Comparison of ENCODE assay signal across 12 cellular contexts in the genomic region with DNA sequence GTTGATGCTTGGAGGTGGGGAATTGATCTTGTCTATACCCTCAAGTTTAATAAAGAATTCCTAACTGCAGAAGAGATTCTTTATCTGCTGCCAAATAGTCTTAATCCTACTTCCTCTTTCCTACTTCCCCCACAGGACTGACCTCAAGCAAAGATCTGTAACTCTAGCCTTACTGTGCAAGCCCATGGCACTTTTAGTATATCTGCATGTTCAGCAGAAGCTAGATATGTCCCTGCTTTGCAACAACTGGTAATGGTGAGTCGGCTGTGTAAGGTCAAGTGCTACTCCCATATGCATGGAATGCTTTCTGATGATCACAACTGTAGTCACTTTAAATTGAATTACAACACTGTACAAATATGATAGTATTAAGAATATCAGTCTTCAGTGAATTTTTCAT. TPM values are rescaled to one million over a fixed set of nuclear protein-coding genes. Genes with fewer than 3 reads are reported as not detected.
DNase-seq lines count a peak whose midpoint lies in the region; ATAC-seq and TF ChIP-seq lines count a peak whose summit lies in the region.
"Had no signal": no experiment of that assay in that cellular context is flagged by ENCODE, and none has a peak within 500 bp of the region (broad histone marks: within the 10 kb centered on the region; RNA-seq: fewer than 3 reads in every experiment).

No MANE protein-coding gene starts in this region.

- no peak overlapping the region for H3K27ac Mint-ChIP-seq in activated B cell treated with CpG ODN at 0.5 μM for 24 hours
- H3K27ac Mint-ChIP-seq: activated CD4-positive, alpha-beta memory T cell treated with anti-CD3 and anti-CD28 coated beads for 36 hours had no signal

- WGBS in lung, 2 donors = 19 to 55% methylated on average over 1 of the region's 1 CpG

- no peak overlapping the region for H3K4me3 Mint-ChIP-seq in activated B cell treated with CpG ODN at 0.5 μM for 24 hours
- H3K4me3 Mint-ChIP-seq: activated CD4-positive, alpha-beta memory T cell treated with anti-CD3 and anti-CD28 coated beads for 36 hours had no signal

- peak; percentile 50 for ATAC-seq in activated B cell treated with CpG ODN at 0.5 μM for 24 hours (ENCODE audit: low read depth)
- peak; percentile 79 for ATAC-seq in lung (ENCODE audit: insufficient read depth, low FRiP score)
- ATAC-seq in GM19397 (IDR thresholded peaks at IDR 0.05; ENCODE audit: unreplicated experiment) = no peak
- no peak for ATAC-seq in GM18909 (IDR thresholded peaks at IDR 0.05; ENCODE audit: poor library complexity, unreplicated experiment)

- peaks cover 4% of the 10 kb centered on the region for H3K4me1 Mint-ChIP-seq in activated B cell treated with CpG ODN at 0.5 μM for 24 hours

- no peaks in the 10 kb centered on the region for H3F3A ChIP-seq in MM.1S (ENCODE audit: insufficient read depth, low read length)

- intact Hi-C loops in activated B cell treated with CpG ODN at 0.5 μM for 24 hours (cut with micrococcal nuclease) = no loop called here

- H3K4me2 ChIP-seq in Karpas-422 (ENCODE audit: low read depth, low read length, poor library complexity, severe bottlenecking) (peak overlapping the region; percentile 32), MM.1S (ENCODE audit: low read depth, low read length) (no peak overlapping the region)

- H3K27me3 ChIP-seq in Karpas-422 (ENCODE audit: low read length) (no peaks in the 10 kb centered on the region), lung (ENCODE audit: control insufficient read depth, insufficient read depth) (no peaks in the 10 kb centered on the region), MM.1S (replicated peaks; ENCODE audit: insufficient read depth, low read length) (no peaks in the 10 kb centered on the region)
- H3K27me3 ChIP-seq: SJSA1 had no signal

- TF ChIP-seq CTCF in activated B cell treated with CpG ODN at 0.5 μM for 24 hours (IDR thresholded peaks at IDR 0.05) = no peak
- TF ChIP-seq CTCF in lung (IDR thresholded peaks at IDR 0.05; ENCODE audit: control extremely low read depth, extremely low read depth) = no peak
- TF ChIP-seq CTCF in MM.1S (IDR thresholded peaks at IDR 0.05; ENCODE audit: low read length) = no peak

- no peaks in the 10 kb centered on the region for H3K79me2 ChIP-seq in Karpas-422 (ENCODE audit: low read length)
- no peaks in the 10 kb centered on the region for H3K79me2 ChIP-seq in MM.1S (ENCODE audit: low read length)

- H3K9ac ChIP-seq in Karpas-422 (ENCODE audit: low read length) = no peak overlapping the region
- no peak overlapping the region for H3K9ac ChIP-seq in MM.1S (ENCODE audit: low read length)

- H3K4me3 ChIP-seq in Karpas-422 (ENCODE audit: low read length) (no peak overlapping the region), lung (no peak overlapping the region), MM.1S (ENCODE audit: low read length) (no peak overlapping the region)
- H3K4me3 ChIP-seq: SJSA1 had no signal

- H3K36me3 ChIP-seq in Karpas-422 (ENCODE audit: insufficient read depth, low read length) = no peaks in the 10 kb centered on the region
- no peaks in the 10 kb centered on the region for H3K36me3 ChIP-seq in lung (ENCODE audit: control insufficient read depth in 2 of 2, insufficient read depth in 2 of 2, low read length in 2 of 2)
- no peaks in the 10 kb centered on the region for H3K36me3 ChIP-seq in MM.1S (replicated peaks; ENCODE audit: insufficient read depth, low read length)
- H3K36me3 ChIP-seq: SJSA1 had no signal

- H3K9me3 ChIP-seq in Karpas-422 (ENCODE audit: low read length) (no peaks in the 10 kb centered on the region), lung (ENCODE audit: control insufficient read depth in 2 of 2, insufficient read depth in 1 of 2, low read length in 1 of 2) (no peaks in the 10 kb centered on the region), MM.1S (replicated peaks; ENCODE audit: insufficient read depth, low read length) (no peaks in the 10 kb centered on the region)
- H3K9me3 ChIP-seq: SJSA1 had no signal

- no peaks in the 10 kb centered on the region for H3K9me3 Mint-ChIP-seq in activated B cell treated with CpG ODN at 0.5 μM for 24 hours
- H3K9me3 Mint-ChIP-seq: activated CD4-positive, alpha-beta memory T cell treated with anti-CD3 and anti-CD28 coated beads for 36 hours had no signal

- H2AFZ ChIP-seq in Karpas-422 (ENCODE audit: low read length) (0 out of 2 replicates have a peak overlapping the region, but pooled peaks have one; percentile 52), MM.1S (ENCODE audit: low read length) (no peak overlapping the region)

- H3K27me3 Mint-ChIP-seq in activated B cell treated with CpG ODN at 0.5 μM for 24 hours = no peaks in the 10 kb centered on the region
- H3K27me3 Mint-ChIP-seq: activated CD4-positive, alpha-beta memory T cell treated with anti-CD3 and anti-CD28 coated beads for 36 hours had no signal

- H3K9me2 ChIP-seq in Karpas-422 (replicated peaks; ENCODE audit: insufficient read depth, low read length) (no peaks in the 10 kb centered on the region), MM.1S (replicated peaks; ENCODE audit: insufficient read depth, low read length) (no peaks in the 10 kb centered on the region)

- H3K27ac ChIP-seq in Karpas-422 (ENCODE audit: low read length) = peak overlapping the region; percentile 45
- H3K27ac ChIP-seq in lung (ENCODE audit: low read depth in 1 of 2, low read length in 1 of 2) = no peak overlapping the region
- no peak overlapping the region for H3K27ac ChIP-seq in MM.1S (ENCODE audit: low read length)
- H3K27ac ChIP-seq: epithelial cell of prostate, SJSA1 had no signal

- CTCF ChIA-PET in activated B cell treated with CpG ODN at 0.5 μM for 24 hours (lab: Charles Lee) = no interaction called here

- DNase-seq in CD1c-positive myeloid dendritic cell (ENCODE audit: extremely low spot score) = peak; percentile 73
- peak; percentile 82 for DNase-seq in Karpas-422
- no peak for DNase-seq in activated B cell treated with CpG ODN at 0.5 μM for 24 hours
- DNase-seq in lung (ENCODE audit: low spot score) = no peak
- no peak for DNase-seq in MM.1S
- no peak for DNase-seq in NCI-H1092 treated with DMSO at 0.1 percent for 48 hours (lab: John Stamatoyannopoulos, UW)
- DNase-seq: activated CD4-positive, alpha-beta memory T cell treated with anti-CD3 and anti-CD28 coated beads for 36 hours; NCI-H1694 treated with DMSO at 0.1 percent for 48 hours had no signal

- POLR2A ChIA-PET in activated B cell treated with CpG ODN at 0.5 μM for 24 hours (lab: Charles Lee) = interaction anchor here (0.9 kb wide), 1 partner anchor 11 kb away, joined by 5 read pairs; no protein-coding TSS in a partner anchor

- H3K4me1 ChIP-seq in Karpas-422 (ENCODE audit: low read length) = peaks cover 19% of the 10 kb centered on the region
- H3K4me1 ChIP-seq in lung (ENCODE audit: control insufficient read depth in 2 of 2, insufficient read depth in 2 of 2, low read length in 2 of 2) = no peaks in the 10 kb centered on the region
- no peaks in the 10 kb centered on the region for H3K4me1 ChIP-seq in MM.1S (ENCODE audit: low read length)
- H3K4me1 ChIP-seq: SJSA1 had no signal

- H3K36me3 Mint-ChIP-seq in activated B cell treated with CpG ODN at 0.5 μM for 24 hours (ENCODE audit: low read depth) = no peaks in the 10 kb centered on the region
- H3K36me3 Mint-ChIP-seq: activated CD4-positive, alpha-beta memory T cell treated with anti-CD3 and anti-CD28 coated beads for 36 hours had no signal

- H4K20me1 ChIP-seq in Karpas-422 (ENCODE audit: insufficient read depth, low read depth, low read length) = no peaks in the 10 kb centered on the region
- H4K20me1 ChIP-seq in MM.1S (ENCODE audit: insufficient read depth, low read length) = no peaks in the 10 kb centered on the region

RNA-seq across cellular contexts. Expression of gene PDS5A, which starts 26.3 kb away (rescaled TPM):
- 66.2 and 96.6 TPM in 2 replicates for total RNA-seq in Karpas-422 (2014; rRNA removed; shearing (Covaris generic); ENCODE audit: low replicate concordance)
- total RNA-seq in activated B cell treated with CpG ODN at 0.5 μM for 24 hours (91.9 and 103 TPM in 2 replicates), lung (100 to 1,000 TPM in 1 of 2 donors, 10 to 100 TPM in 1; 62.3 to 121 TPM)
- 10 to 100 TPM; 21.2 to 22.4 TPM for polyA plus RNA-seq in lung

RNA-seq across cellular contexts. Expression of gene N4BP2, which starts 52.7 kb away (rescaled TPM):
- 14.7 and 20.7 TPM in 2 replicates for total RNA-seq in Karpas-422 (2014; rRNA removed; shearing (Covaris generic); ENCODE audit: low replicate concordance)
- 6.0 and 6.2 TPM in 2 replicates for total RNA-seq in activated B cell treated with CpG ODN at 0.5 μM for 24 hours
- total RNA-seq in lung = 10 to 100 TPM in 1 of 2 donors, 1 to 10 TPM in 1; 9.4 to 33.6 TPM
- 1 to 10 TPM; 1.8 to 2.4 TPM for polyA plus RNA-seq in lung

Comparison
In these comparisons a context has a peak if more than half of its experiments do, and no peak if none do; other contexts are left out.
1. DNase-seq: peak in CD1c-positive myeloid dendritic cell (single experiment) and Karpas-422 (single experiment); none in activated B cell treated with CpG ODN at 0.5 μM for 24 hours (single experiment), lung (single experiment), MM.1S (single experiment) and NCI-H1092 treated with DMSO at 0.1 percent for 48 hours (single experiment).
2. ATAC-seq: peak in activated B cell treated with CpG ODN at 0.5 μM for 24 hours (single experiment) and lung (single experiment); none in GM19397 (single experiment) and GM18909 (single experiment).